8 cellular contexts compared by ENCODE assay signal in the genomic region with DNA sequence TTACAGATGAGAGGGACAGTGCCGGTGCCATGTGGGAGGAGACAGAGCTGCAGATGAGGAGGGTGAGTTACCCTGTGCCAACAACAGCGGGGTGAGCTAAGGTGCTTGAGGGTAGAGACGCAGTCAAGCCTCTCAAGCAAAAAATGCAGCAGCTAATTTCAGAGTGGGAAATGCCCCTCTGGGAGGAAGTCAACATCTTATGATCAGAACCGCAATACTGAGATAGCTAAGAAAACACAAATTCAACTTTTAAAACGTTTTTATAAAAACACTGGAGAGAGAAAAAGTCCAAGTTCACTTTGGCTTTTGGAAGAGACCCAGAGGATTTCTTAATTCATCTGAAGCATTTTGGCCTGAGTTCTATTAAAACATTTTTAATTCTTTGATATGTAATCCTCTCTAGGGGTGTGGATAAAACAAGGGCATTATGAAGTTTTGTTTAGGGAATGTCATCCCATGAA.
DNase-seq lines count a peak whose midpoint lies in the region; ATAC-seq and TF ChIP-seq lines count a peak whose summit lies in the region.

No MANE protein-coding gene starts in this region.

- no peaks in the 10 kb centered on the region for H3K9me3 ChIP-seq in ovary

- H3K27ac ChIP-seq in ovary, result no peak overlapping the region

- peak in 4 of 6 experiments; percentile 12 to 37 (median 24) for DNase-seq in stimulated activated naive CD4-positive, alpha-beta T cell (lab: John Stamatoyannopoulos, UW)
- DNase-seq in stimulated activated naive CD4-positive, alpha-beta T cell treated with Interleukin-2 at 50 U/mL for 16 hours (lab: John Stamatoyannopoulos, UW), result no peak
- DNase-seq in Right ventricle myocardium superior, result peak; percentile 50
- no peak for DNase-seq in NCI-H2107 treated with DMSO at 0.1 percent for 48 hours (lab: John Stamatoyannopoulos, UW; ENCODE audit: unreplicated experiment)
- no peak for DNase-seq in progenitor cell of endocrine pancreas (ENCODE audit: low spot score, unreplicated experiment)
- DNase-seq in NCI-H69 (lab: John Stamatoyannopoulos, UW), result no peak
- no peak for DNase-seq in ovary

- no peak for TF ChIP-seq CTCF in progenitor cell of endocrine pancreas (IDR thresholded peaks at IDR 0.05; ENCODE audit: unreplicated experiment)
- TF ChIP-seq CTCF in ovary (IDR thresholded peaks at IDR 0.05), result no peak

- H3K27ac Mint-ChIP-seq in progenitor cell of endocrine pancreas, result no peak overlapping the region

- no peak for TF ChIP-seq EP300 in ovary (IDR thresholded peaks at IDR 0.05)

- no peaks in the 10 kb centered on the region for H3K4me1 Mint-ChIP-seq in progenitor cell of endocrine pancreas (ENCODE audit: low read depth)

- no peak for TF ChIP-seq POLR2A in ovary (IDR thresholded peaks at IDR 0.05)

- H3K4me1 ChIP-seq in ovary (ENCODE audit: insufficient read depth), result peaks cover 2% of the 10 kb centered on the region

- peaks cover 2% of the 10 kb centered on the region for H3K9me3 Mint-ChIP-seq in progenitor cell of endocrine pancreas (ENCODE audit: low read depth)

- no peak overlapping the region for H3K4me3 Mint-ChIP-seq in progenitor cell of endocrine pancreas (ENCODE audit: low read depth)

- WGBS in ovary, 3 donors, result 6 to 12% (median 9%) methylated on average over 5 of the region's 5 CpGs

- intact Hi-C loops in Right ventricle myocardium superior (cut with DNase I) (no loop called here), ovary (cut with DNase I) (no loop called here)

- ATAC-seq in HG03439 (IDR thresholded peaks at IDR 0.05; ENCODE audit: unreplicated experiment) (peak; percentile 78), Right ventricle myocardium superior (ENCODE audit: poor library complexity) (peak; percentile 63)

- no peaks in the 10 kb centered on the region for H3K27me3 Mint-ChIP-seq in progenitor cell of endocrine pancreas

- no peaks in the 10 kb centered on the region for H3K36me3 ChIP-seq in ovary

- H3K36me3 Mint-ChIP-seq in progenitor cell of endocrine pancreas (ENCODE audit: insufficient read depth), result no peaks in the 10 kb centered on the region

- no peaks in the 10 kb centered on the region for H3K27me3 ChIP-seq in ovary

- no peak overlapping the region for H3K4me3 ChIP-seq in ovary

Comparison
In these comparisons a context has a peak if more than half of its experiments do, and no peak if none do; other contexts are left out.
1. DNase-seq: peak in stimulated activated naive CD4-positive, alpha-beta T cell (4 of 6) and Right ventricle myocardium superior (single experiment); none in stimulated activated naive CD4-positive, alpha-beta T cell treated with Interleukin-2 at 50 U/mL for 16 hours (single experiment), NCI-H2107 treated with DMSO at 0.1 percent for 48 hours (single experiment), progenitor cell of endocrine pancreas (single experiment), NCI-H69 (single experiment) and ovary (0 of 5).